Comparison of ENCODE assay signal across 8 cellular contexts in genomic region chr12:110602085-110602814, GRCh38. TPM values are rescaled to one million over a fixed set of nuclear protein-coding genes. Genes with fewer than 3 reads are reported as not detected.
DNase-seq lines count a peak whose midpoint lies in the region; ATAC-seq, FAIRE-seq and TF ChIP-seq lines count a peak whose summit lies in the region.
"Not testable (repeated sequence)": the region's sequence is repeated elsewhere in the genome, so short reads cannot be mapped to it uniquely, and the experiment has no call there.

No MANE protein-coding gene starts in this region.

- H3K4me1 ChIP-seq in heart left ventricle, result peaks cover 0 to 29% (median 0%) of the 10 kb centered on the region in 12 donors

- in situ Hi-C loops in brain microvascular endothelial cell (cut with HindIII; ENCODE audit: low pct_ligation_motif_present, low sequenced_read_pairs), result loop anchor here (25.0 kb wide), 1 partner anchor 90 kb away; the partner anchor contains the start of genes RAD9B and VPS29

- not testable (repeated sequence) for H3K27me3 Mint-ChIP-seq in WTC11 (ENCODE audit: low read depth); neural crest cell (ENCODE audit: low read depth)

- H3K27ac Mint-ChIP-seq in WTC11; neural crest cell (ENCODE audit: unreplicated experiment): not testable (repeated sequence)

- not testable (repeated sequence) for H3K4me3 Mint-ChIP-seq in WTC11, neural crest cell

- not testable (repeated sequence) for TF ChIP-seq CTCF in WTC11 (IDR thresholded peaks at IDR 0.05)
- TF ChIP-seq CTCF in brain microvascular endothelial cell (IDR thresholded peaks at IDR 0.05; ENCODE audit: low read depth, low read length, missing control alignments) (peak; percentile 77), heart left ventricle (IDR thresholded peaks at IDR 0.05) (peak; percentile 51 to 83 (median 72)), neural crest cell (conservative IDR thresholded peaks at IDR 0.05) (peak; percentile 79)

- peak; percentile 78 for DNase-seq in ELR (ENCODE audit: low read depth)
- peak; percentile 40 for DNase-seq in KG1 (lab: John Stamatoyannopoulos, UW)
- peak; percentile 43 for DNase-seq in NCI-H748 treated with DMSO at 0.1 percent for 48 hours (lab: John Stamatoyannopoulos, UW)
- peak; percentile 33 for DNase-seq in WTC11 (ENCODE audit: low spot score)
- DNase-seq in brain microvascular endothelial cell, result peak; percentile 41
- peak in 3 of 5 donors; percentile 28 to 42 (median 30) for DNase-seq in heart left ventricle
- DNase-seq in neural crest cell (ENCODE audit: low read depth, low spot score), result peak; percentile 25
- DNase-seq in urothelium cell line (ENCODE audit: low spot score), result peak; percentile 56

- H3K9me3 Mint-ChIP-seq in WTC11, neural crest cell: not testable (repeated sequence)

- TF ChIP-seq POLR2A in heart left ventricle (IDR thresholded peaks at IDR 0.05), result not testable (repeated sequence)

- not testable (repeated sequence) for H3K36me3 Mint-ChIP-seq in WTC11; neural crest cell (ENCODE audit: low read depth)

- H3K4me1 Mint-ChIP-seq in WTC11, neural crest cell: not testable (repeated sequence)

- not testable (repeated sequence) for H3K9me3 ChIP-seq in heart left ventricle

- WGBS in heart left ventricle, 4 donors, result 62 to 66% (median 63%) methylated on average over 14 of the region's 14 CpGs

- H3K27ac ChIP-seq in brain microvascular endothelial cell, heart left ventricle: not testable (repeated sequence)

- FAIRE-seq in urothelium cell line (lab: Jason Lieb, UNC), result not testable (repeated sequence)

- POLR2A ChIA-PET in WTC11 (lab: Charles Lee), result interaction anchor here (1.0 kb wide), 1 partner anchor 134 kb away, joined by 4 read pairs; the partner anchor contains the start of gene GPN3

- not testable (repeated sequence) for H3K36me3 ChIP-seq in brain microvascular endothelial cell (replicated peaks); heart left ventricle

- intact Hi-C loops in heart left ventricle (cut with DNase I), result loop anchor here in 9 of 10 donors (1.0 to 10.0 kb wide), 11 partner anchors 50 to 507 kb away; partner anchors contain the start of genes ARPC3 (in 9 of the 9), FAM216A (in 3 of the 9) and GPN3 (in 3 of the 9)

- H3K4me3 ChIP-seq in brain microvascular endothelial cell (ENCODE audit: low read depth, low read length); heart left ventricle: not testable (repeated sequence)

- CTCF ChIA-PET in WTC11 (lab: Charles Lee), result interaction anchor here (0.6 to 6.4 kb wide), 10 partner anchors 12 to 230 kb away, joined by 3 to 55 read pairs (median 5); partner anchors contain the start of genes ARPC3, FAM216A, GPN3 and TCTN1

- not testable (repeated sequence) for H3K27me3 ChIP-seq in brain microvascular endothelial cell (replicated peaks); heart left ventricle

- ATAC-seq in WTC11 (peak; percentile 80), heart left ventricle (peak in 3 of 4 donors; percentile 66 to 70 (median 69))

RNA-seq across cellular contexts. Expression of gene TCTN1, which starts 11.7 kb away (rescaled TPM):
- total RNA-seq in WTC11 (2021), result 10.3 to 15.9 TPM (median 13.9 TPM) in 3 replicates
- total RNA-seq in heart left ventricle, result 10 to 100 TPM; 17.3 to 27.7 (median 20.2) TPM
- 10 to 100 TPM; 12.6 to 18.5 TPM for polyA plus RNA-seq in heart left ventricle
- total RNA-seq in neural crest cell, result 58.1 and 59.1 TPM in 2 replicates

RNA-seq across cellular contexts. Expression of gene PPTC7, which starts 19.1 kb away (rescaled TPM):
- 14.2 to 15.6 TPM (median 14.9 TPM) in 3 replicates for total RNA-seq in WTC11 (2021)
- total RNA-seq in heart left ventricle, result 100 to 1,000 TPM in 1 of 9 donors, 10 to 100 TPM in 8; 47.5 to 113 (median 72.7) TPM
- 10 to 100 TPM; 26.6 to 53.1 TPM for polyA plus RNA-seq in heart left ventricle
- 12.3 and 13.4 TPM in 2 replicates for total RNA-seq in neural crest cell

Comparison
In these comparisons a context has a peak if more than half of its experiments do, and no peak if none do; other contexts are left out.
1. DNase-seq: peak in every context shown above with its lines; median percentile 78 in ELR; 56 in urothelium cell line; 43 in NCI-H748 treated with DMSO at 0.1 percent for 48 hours; 41 in brain microvascular endothelial cell; 40 in KG1; 33 in WTC11; 30 in heart left ventricle; 25 in neural crest cell.